In genomic region chr7:140639366-140640053, GRCh38 we compare ENCODE assay signal across 9 cellular contexts. TPM values are rescaled to one million over a fixed set of nuclear protein-coding genes. Genes with fewer than 3 reads are reported as not detected.
DNase-seq lines count a peak whose midpoint lies in the region; ATAC-seq, FAIRE-seq and TF ChIP-seq lines count a peak whose summit lies in the region.
"Had no signal": no experiment of that assay in that cellular context is flagged by ENCODE, and none has a peak within 500 bp of the region (broad histone marks: within the 10 kb centered on the region; RNA-seq: fewer than 3 reads in every experiment).

No MANE protein-coding gene starts in this region.

- peak overlapping the region; percentile 85 for H3K4me3 Mint-ChIP-seq in activated T-cell treated with anti-CD3 and anti-CD28 coated beads, Interleukin-2, amount 50 U/mL, for 4 hours
- H3K4me3 Mint-ChIP-seq in stimulated activated naive B cell treated with anti-CD40 and anti-IgM and Interleukin-4, amounts not matched to agents 10 μg/mL and 1 μg/mL and 100 μg/mL, for 72 hours, result peak overlapping the region; percentile 87 to 89

- FAIRE-seq in kidney (lab: Jason Lieb, UNC), result no peak

- H3K4me1 Mint-ChIP-seq in activated T-cell treated with anti-CD3 and anti-CD28 coated beads, Interleukin-2, amount 50 U/mL, for 4 hours (ENCODE audit: low read depth), result peaks cover 17% of the 10 kb centered on the region
- peaks cover 18 to 24% of the 10 kb centered on the region in 2 donors for H3K4me1 Mint-ChIP-seq in stimulated activated naive B cell treated with anti-CD40 and anti-IgM and Interleukin-4, amounts not matched to agents 10 μg/mL and 1 μg/mL and 100 μg/mL, for 72 hours

- peak; percentile 20 to 38 for ATAC-seq in activated T-cell treated with anti-CD3 and anti-CD28 coated beads, Interleukin-2, amount 50 U/mL, for 4 hours
- peak; percentile 24 to 27 for ATAC-seq in stimulated activated naive B cell treated with anti-CD40 and anti-IgM and Interleukin-4, amounts not matched to agents 10 μg/mL and 1 μg/mL and 100 μg/mL, for 72 hours (replicated peaks)
- no peak for ATAC-seq in HG02678 (IDR thresholded peaks at IDR 0.05; ENCODE audit: unreplicated experiment)

- no peak overlapping the region for H3K27ac Mint-ChIP-seq in stimulated activated naive B cell treated with anti-CD40 and anti-IgM and Interleukin-4, amounts not matched to agents 10 μg/mL and 1 μg/mL and 100 μg/mL, for 72 hours

- peaks cover 65% of the 10 kb centered on the region for H3K27me3 Mint-ChIP-seq in activated T-cell treated with anti-CD3 and anti-CD28 coated beads, Interleukin-2, amount 50 U/mL, for 4 hours (ENCODE audit: low read depth)
- H3K27me3 Mint-ChIP-seq in stimulated activated naive B cell treated with anti-CD40 and anti-IgM and Interleukin-4, amounts not matched to agents 10 μg/mL and 1 μg/mL and 100 μg/mL, for 72 hours, result peaks cover 59 to 70% of the 10 kb centered on the region in 2 donors

- WGBS in thyroid gland, 2 donors, result 40% methylated on average over 15 of the region's 15 CpGs

- intact Hi-C loops in kidney (cut with DNase I) (no loop called here), thyroid gland (cut with DNase I) (no loop called here)

- no peak for DNase-seq in activated T-cell treated with anti-CD3 and anti-CD28 coated beads, Interleukin-2, amount 50 U/mL, for 4 hours
- DNase-seq in activated T-cell treated with anti-CD3 and anti-CD28 coated beads, Interleukin-2, amount 50 U/mL, for 1 hour, result no peak
- DNase-seq in astrocyte of the hippocampus (ENCODE audit: low read depth, low spot score) (peak; percentile 74), kidney (no peak), HCEC 1CT (no peak), thyroid gland (no peak)
- DNase-seq in stimulated activated naive B cell treated with anti-CD40 and anti-IgM and Interleukin-4, amounts not matched to agents 10 μg/mL and 1 μg/mL and 100 μg/mL, for 72 hours, result no peak

- no peak for TF ChIP-seq CTCF in kidney (IDR thresholded peaks at IDR 0.05; ENCODE audit: borderline replicate concordance, extremely low read depth, insufficient read depth)
- no peak for TF ChIP-seq CTCF in thyroid gland (IDR thresholded peaks at IDR 0.05)

- no peaks in the 10 kb centered on the region for H3K9me3 ChIP-seq in kidney (ENCODE audit: control insufficient read depth in 1 of 2, low read length in 2 of 2)
- no peaks in the 10 kb centered on the region for H3K9me3 ChIP-seq in thyroid gland

- peak overlapping the region in 1 of 2 donors; percentile 69 for H3K9ac ChIP-seq in kidney (ENCODE audit: low read length in 2 of 2)

- H3K27me3 ChIP-seq in thyroid gland, result no peaks in the 10 kb centered on the region

- H3K9me3 Mint-ChIP-seq in activated T-cell treated with anti-CD3 and anti-CD28 coated beads, Interleukin-2, amount 50 U/mL, for 4 hours, result no peaks in the 10 kb centered on the region
- H3K9me3 Mint-ChIP-seq in stimulated activated naive B cell treated with anti-CD40 and anti-IgM and Interleukin-4, amounts not matched to agents 10 μg/mL and 1 μg/mL and 100 μg/mL, for 72 hours, result no peaks in the 10 kb centered on the region

- H3K4me3 ChIP-seq in kidney (ENCODE audit: low read length in 2 of 2), result peak overlapping the region; percentile 15 to 63
- H3K4me3 ChIP-seq in thyroid gland (replicated peaks in 1 of 3), result peak overlapping the region in 1 of 3 donors; percentile 25

- no peak for TF ChIP-seq POLR2A in thyroid gland (IDR thresholded peaks at IDR 0.05)

- H3K36me3 ChIP-seq in kidney (ENCODE audit: control insufficient read depth in 1 of 2, insufficient read depth in 2 of 2, low read length in 2 of 2) (no peaks in the 10 kb centered on the region), thyroid gland (no peaks in the 10 kb centered on the region)

- no peaks in the 10 kb centered on the region for H3K36me3 Mint-ChIP-seq in activated T-cell treated with anti-CD3 and anti-CD28 coated beads, Interleukin-2, amount 50 U/mL, for 4 hours (ENCODE audit: insufficient read depth)
- H3K36me3 Mint-ChIP-seq in stimulated activated naive B cell treated with anti-CD40 and anti-IgM and Interleukin-4, amounts not matched to agents 10 μg/mL and 1 μg/mL and 100 μg/mL, for 72 hours, result peaks cover 0 to 6% of the 10 kb centered on the region in 2 donors

- H3K27ac ChIP-seq in kidney (ENCODE audit: low read depth in 2 of 2, low read length in 2 of 2) (peak overlapping the region; percentile 76 to 80), thyroid gland (no peak overlapping the region)

- peaks cover 5 to 6% of the 10 kb centered on the region in 2 donors for H3K4me1 ChIP-seq in kidney (ENCODE audit: control insufficient read depth in 1 of 2, insufficient read depth in 1 of 2, low read depth in 1 of 2, low read length in 2 of 2)
- H3K4me1 ChIP-seq in thyroid gland, result peaks cover 3 to 8% of the 10 kb centered on the region in 2 donors

RNA-seq across cellular contexts. Expression of gene DENND2A, which starts 1.1 kb away (rescaled TPM):
- total RNA-seq in activated T-cell treated with anti-CD3 and anti-CD28 coated beads, Interleukin-2, amount 50 U/mL, for 4 hours, result not detected
- 18.0 TPM for total RNA-seq in kidney
- 6.5 TPM for polyA plus RNA-seq in kidney (ENCODE audit: insufficient read depth, low read depth, low replicate concordance)
- total RNA-seq in thyroid gland, result 10 to 100 TPM in 1 of 4 donors, 1 to 10 TPM in 3; 2.0 to 10.9 (median 5.1) TPM
- total RNA-seq: activated CD8-positive, alpha-beta memory T cell treated with anti-CD3 and anti-CD28 coated beads for 36 hours had no signal

RNA-seq across cellular contexts. Expression of gene ADCK2, which starts 33.2 kb away (rescaled TPM):
- 10 to 100 TPM; 22.2 to 23.7 (median 22.4) TPM for total RNA-seq in activated T-cell treated with anti-CD3 and anti-CD28 coated beads, Interleukin-2, amount 50 U/mL, for 4 hours
- total RNA-seq in kidney (18.7 TPM), thyroid gland (10 to 100 TPM; 19.9 to 46.1 (median 32.7) TPM)
- polyA plus RNA-seq in kidney (ENCODE audit: insufficient read depth, low read depth, low replicate concordance), result 18.8 TPM

RNA-seq across cellular contexts. Expression of gene NDUFB2, which starts 57.0 kb away (rescaled TPM):
- total RNA-seq in activated T-cell treated with anti-CD3 and anti-CD28 coated beads, Interleukin-2, amount 50 U/mL, for 4 hours, result 100 to 1,000 TPM; 192 to 205 (median 201) TPM
- total RNA-seq in kidney (255 TPM), thyroid gland (100 to 1,000 TPM; 213 to 955 (median 698) TPM)
- 998 TPM for polyA plus RNA-seq in kidney (ENCODE audit: insufficient read depth, low read depth, low replicate concordance)

Comparison
In these comparisons a context has a peak if more than half of its experiments do, and no peak if none do; other contexts are left out.
1. H3K27ac ChIP-seq: peak in kidney (2 of 2); none in thyroid gland (0 of 3).